ENCODE assay signal across 9 cellular contexts in the genomic region with DNA sequence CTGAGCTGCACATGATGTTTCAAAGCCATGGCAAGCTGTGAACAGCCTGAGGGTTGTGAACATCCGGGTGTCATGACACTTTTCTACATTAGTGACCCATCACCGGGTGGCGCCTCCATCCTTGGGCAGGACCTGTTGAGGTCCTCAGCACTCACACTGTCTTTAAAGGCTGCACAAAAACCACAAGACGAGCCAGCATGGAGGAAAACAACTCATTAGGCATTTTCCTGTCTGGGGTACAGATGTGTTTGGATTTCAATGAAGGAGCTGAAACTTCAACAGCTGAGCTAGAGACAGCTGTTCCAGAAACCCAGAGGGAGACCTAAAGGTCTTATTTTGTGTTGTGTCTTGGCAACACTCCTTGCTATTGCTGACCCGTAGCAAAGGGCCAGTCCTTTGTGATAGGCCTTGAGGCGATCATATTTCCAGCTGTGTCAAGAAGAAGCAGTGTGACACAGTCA.
DNase-seq lines count a peak whose midpoint lies in the region; ATAC-seq and TF ChIP-seq lines count a peak whose summit lies in the region.
"Had no signal": no experiment of that assay in that cellular context is flagged by ENCODE, and none has a peak within 500 bp of the region (broad histone marks: within the 10 kb centered on the region; RNA-seq: fewer than 3 reads in every experiment).

No MANE protein-coding gene starts in this region.

- CTCF ChIA-PET in activated CD4-positive, alpha-beta T cell treated with anti-CD3 and anti-CD28 coated beads, Interleukin-2, amount 10 ng/mL, durations not matched to agents 7 days and 5 days (lab: Charles Lee), result no interaction called here

- H3K27me3 ChIP-seq in smooth muscle cell (ENCODE audit: low read depth) (no peaks in the 10 kb centered on the region), prostate gland (replicated peaks; ENCODE audit: insufficient read depth) (no peaks in the 10 kb centered on the region)

- H3K36me3 ChIP-seq in smooth muscle cell (ENCODE audit: low read depth) (no peaks in the 10 kb centered on the region), prostate gland (no peaks in the 10 kb centered on the region)

- H3K4me1 ChIP-seq in smooth muscle cell (ENCODE audit: low read depth) (peaks cover 8% of the 10 kb centered on the region), prostate gland (replicated peaks) (no peaks in the 10 kb centered on the region)

- DNase-seq in activated CD4-positive, alpha-beta T cell treated with anti-CD3 and anti-CD28 coated beads, Interleukin-2, amount 10 ng/mL, durations not matched to agents 7 days and 5 days, result peak; percentile 6
- DNase-seq in activated CD4-positive, alpha-beta T cell treated with anti-CD3 and anti-CD28 coated beads for 4 hours, result no peak
- peak; percentile 71 for DNase-seq in NAMALWA (ENCODE audit: low spot score)
- no peak for DNase-seq in smooth muscle cell (lab: John Stamatoyannopoulos, UW; ENCODE audit: unreplicated experiment)
- DNase-seq in central memory CD4-positive, alpha-beta T cell, result no peak
- no peak for DNase-seq in prostate gland (ENCODE audit: low spot score)

- no peak for TF ChIP-seq POLR2A in prostate gland (IDR thresholded peaks at IDR 0.05)

- no peaks in the 10 kb centered on the region for H3K9me3 Mint-ChIP-seq in activated CD4-positive, alpha-beta T cell treated with anti-CD3 and anti-CD28 coated beads, Interleukin-2, amount 10 ng/mL, durations not matched to agents 7 days and 5 days

- no peaks in the 10 kb centered on the region for H4K20me1 ChIP-seq in smooth muscle cell (ENCODE audit: low read depth)

- H3K4me2 ChIP-seq in smooth muscle cell, result no peak overlapping the region

- H3K9me3 ChIP-seq in smooth muscle cell (replicated peaks; ENCODE audit: low read depth) (no peaks in the 10 kb centered on the region), prostate gland (no peaks in the 10 kb centered on the region)

- 56% methylated on average over 6 of the region's 6 CpGs for WGBS in smooth muscle cell (ENCODE audit: low lambda C conversion rate)
- WGBS in prostate gland, result 60% methylated on average over 6 of the region's 6 CpGs

- ATAC-seq in esophagus mucosa (peak; percentile 32), GM19452 (IDR thresholded peaks at IDR 0.05; ENCODE audit: unreplicated experiment) (no peak)

- no peaks in the 10 kb centered on the region for H3K36me3 Mint-ChIP-seq in activated CD4-positive, alpha-beta T cell treated with anti-CD3 and anti-CD28 coated beads, Interleukin-2, amount 10 ng/mL, durations not matched to agents 7 days and 5 days (ENCODE audit: low read depth)

- no peak overlapping the region for H3K9ac ChIP-seq in smooth muscle cell (ENCODE audit: low read depth)

- no peak overlapping the region for H3K27ac ChIP-seq in smooth muscle cell (ENCODE audit: low read depth)
- H3K27ac ChIP-seq in prostate gland, result no peak overlapping the region
- H3K27ac ChIP-seq: skin epidermis had no signal

- POLR2A ChIA-PET in activated CD4-positive, alpha-beta T cell treated with anti-CD3 and anti-CD28 coated beads, Interleukin-2, amount 10 ng/mL, durations not matched to agents 7 days and 5 days (lab: Charles Lee), result no interaction called here

- no peaks in the 10 kb centered on the region for H3K79me2 ChIP-seq in smooth muscle cell (ENCODE audit: low read depth)

- TF ChIP-seq CTCF in smooth muscle cell (IDR thresholded peaks at IDR 0.05; ENCODE audit: borderline replicate concordance, insufficient read depth, poor library complexity, severe bottlenecking) (peak; percentile 10), prostate gland (IDR thresholded peaks at IDR 0.05) (no peak)

- H3F3A ChIP-seq in smooth muscle cell (ENCODE audit: low read depth), result no peaks in the 10 kb centered on the region

- no peak overlapping the region for H3K27ac Mint-ChIP-seq in activated CD4-positive, alpha-beta T cell treated with anti-CD3 and anti-CD28 coated beads, Interleukin-2, amount 10 ng/mL, durations not matched to agents 7 days and 5 days

- H3K4me3 ChIP-seq in smooth muscle cell (no peak overlapping the region), prostate gland (no peak overlapping the region)
- H3K4me3 ChIP-seq: skin epidermis had no signal

- peaks cover 8% of the 10 kb centered on the region for H3K27me3 Mint-ChIP-seq in activated CD4-positive, alpha-beta T cell treated with anti-CD3 and anti-CD28 coated beads, Interleukin-2, amount 10 ng/mL, durations not matched to agents 7 days and 5 days

- intact Hi-C loops in prostate gland (cut with DNase I), result no loop called here

- H3K4me1 Mint-ChIP-seq in activated CD4-positive, alpha-beta T cell treated with anti-CD3 and anti-CD28 coated beads, Interleukin-2, amount 10 ng/mL, durations not matched to agents 7 days and 5 days, result no peaks in the 10 kb centered on the region

- no peak overlapping the region for H2AFZ ChIP-seq in smooth muscle cell (ENCODE audit: low read depth)

- no peak overlapping the region for H3K4me3 Mint-ChIP-seq in activated CD4-positive, alpha-beta T cell treated with anti-CD3 and anti-CD28 coated beads, Interleukin-2, amount 10 ng/mL, durations not matched to agents 7 days and 5 days

Comparison
In these comparisons a context has a peak if more than half of its experiments do, and no peak if none do; other contexts are left out.
1. DNase-seq: peak in activated CD4-positive, alpha-beta T cell treated with anti-CD3 and anti-CD28 coated beads, Interleukin-2, amount 10 ng/mL, durations not matched to agents 7 days and 5 days (single experiment) and NAMALWA (single experiment); none in activated CD4-positive, alpha-beta T cell treated with anti-CD3 and anti-CD28 coated beads for 4 hours (0 of 2), smooth muscle cell (single experiment), central memory CD4-positive, alpha-beta T cell (single experiment) and prostate gland (single experiment).